In genomic region chr3:48521635-48522034, GRCh38 we compare ENCODE assay signal across 37 cellular contexts. TPM values are rescaled to one million over a fixed set of nuclear protein-coding genes. Genes with fewer than 3 reads are reported as not detected.
"Had no signal": no experiment of that assay in that cellular context is flagged by ENCODE, and none has a peak within 500 bp of the region (broad histone marks: within the 10 kb centered on the region; RNA-seq: fewer than 3 reads in every experiment).

No MANE protein-coding gene starts in this region.

- ATAC-seq: activated CD8-positive, alpha-beta memory T cell treated with anti-CD3 and anti-CD28 coated beads, Interleukin-2, amount 10 ng/mL, durations not matched to agents 7 days and 5 days; activated naive CD8-positive, alpha-beta T cell treated with anti-CD3 and anti-CD28 coated beads, Interleukin-2, amount 50 U/mL, for 24 hours; PC-3; Right ventricle myocardium inferior; SK-N-SH treated with all-trans-retinoic acid at 6 μM for 48 hours had no signal

- DNase-seq: activated CD4-positive, alpha-beta T cell treated with anti-CD3 and anti-CD28 coated beads for 1 hour; activated CD4-positive, alpha-beta T cell treated with anti-CD3 and anti-CD28 coated beads for 48 hours; activated CD4-positive, alpha-beta T cell treated with anti-CD3 and anti-CD28 coated beads, Interleukin-2, amount 50 U/mL, for 48 hours; activated CD4-positive, CD25-positive, alpha-beta regulatory T cell; activated CD8-positive, alpha-beta memory T cell treated with anti-CD3 and anti-CD28 coated beads for 24 hours; activated CD8-positive, alpha-beta memory T cell treated with anti-CD3 and anti-CD28 coated beads, Interleukin-2, amount 10 ng/mL, durations not matched to agents 7 days and 5 days; activated CD8-positive, alpha-beta memory T cell treated with anti-CD3 and anti-CD28 coated beads, Interleukin-2, amount 50 U/mL, for 48 hours; activated effector memory CD4-positive, alpha-beta T cell treated with Interleukin-2 at 50 U/mL for 16 hours; activated naive CD4-positive, alpha-beta T cell treated with anti-CD3 and anti-CD28 coated beads, Interleukin-2, amount 10 ng/mL, durations not matched to agents 7 days and 5 days; activated naive CD8-positive, alpha-beta T cell treated with anti-CD3 and anti-CD28 coated beads, Interleukin-2, amount 50 U/mL, for 24 hours; activated T-cell treated with anti-CD3 and anti-CD28 coated beads, Interleukin-2, amount 50 U/mL, for 48 hours; anterior cingulate cortex; cerebellar nuclear complex; Kasumi-1; KG1; MG63; NCI-H1048; NCI-H1105 treated with DMSO at 0.1 percent for 48 hours; NCI-H1436; NCI-H1694; NCI-H1930; NCI-H2081 treated with DMSO at 0.1 percent for 48 hours; NCI-H345; NCI-H524 treated with DMSO at 0.1 percent for 48 hours; NK-92 treated with Interleukin-12 subunit alpha and Interleukin-12 subunit beta, amount 100 ng/mL, for 24 hours; PC-3; Peyer's patch; RPMI8226; SIG-M5; SW 1271; T-helper 1 cell; T1000; WERI-Rb-1 had no signal

- H3K36me3 ChIP-seq: MG63, WERI-Rb-1 had no signal

- H3K27ac ChIP-seq: Peyer's patch, WERI-Rb-1 had no signal

- H3K4me1 ChIP-seq: Peyer's patch had no signal

- H3K9me3 ChIP-seq: MG63, Peyer's patch had no signal

- H3K27me3 ChIP-seq: MG63, Peyer's patch had no signal

- H3K4me3 ChIP-seq: MG63, Peyer's patch had no signal

RNA-seq across cellular contexts. Expression of gene UCN2, which starts 41.9 kb away (rescaled TPM):
- total RNA-seq: activated CD8-positive, alpha-beta memory T cell treated with anti-CD3 and anti-CD28 coated beads, Interleukin-2, amount 10 ng/mL, durations not matched to agents 7 days and 5 days; NCI-H460; Right ventricle myocardium inferior; T-helper 2 cell treated with Interferon-gamma antibody and Interleukin-4, amounts not matched to agents 100 ng/mL and 5 ng/mL, for 36 hours had no signal
